Comparison of ENCODE assay signal across 8 cellular contexts in genomic region chr19:45443462-45444317, GRCh38. TPM values are rescaled to one million over a fixed set of nuclear protein-coding genes. Genes with fewer than 3 reads are reported as not detected.
DNase-seq lines count a peak whose midpoint lies in the region; ATAC-seq, FAIRE-seq and TF ChIP-seq lines count a peak whose summit lies in the region.

No MANE protein-coding gene starts in this region.

- peak overlapping the region; percentile 83 for H3K4me3 Mint-ChIP-seq in progenitor cell of endocrine pancreas (ENCODE audit: low read depth)

- H3K27ac Mint-ChIP-seq in progenitor cell of endocrine pancreas = peak overlapping the region; percentile 95

- H3K36me3 Mint-ChIP-seq in progenitor cell of endocrine pancreas (ENCODE audit: insufficient read depth) = no peaks in the 10 kb centered on the region

- H3K79me2 ChIP-seq in DOHH2 (ENCODE audit: control insufficient read depth, low read length) = no peaks in the 10 kb centered on the region
- H3K79me2 ChIP-seq in SK-N-SH (ENCODE audit: insufficient read depth) = no peaks in the 10 kb centered on the region; the same call in 1 of the 2 replicates
- H3K79me2 ChIP-seq in GM12878 (ENCODE audit: control insufficient read depth, insufficient read depth, low read length) = no peaks in the 10 kb centered on the region

- H3K4me1 ChIP-seq in DOHH2 (ENCODE audit: control insufficient read depth, low read length) = peaks cover 49% of the 10 kb centered on the region
- H3K4me1 ChIP-seq in SK-N-SH (ENCODE audit: control insufficient read depth in 1 of 2, insufficient read depth in 2 of 2, low read depth in 1 of 2, low read length in 1 of 2) = peaks cover 5 to 16% of the 10 kb centered on the region in 2 experiments; a peak in 1 of 4 replicates
- H3K4me1 ChIP-seq in GM12878 (ENCODE audit: control insufficient read depth, insufficient read depth, low read length) = peaks cover 23% of the 10 kb centered on the region
- peaks cover 7% of the 10 kb centered on the region for H3K4me1 ChIP-seq in right cardiac atrium (ENCODE audit: control insufficient read depth, insufficient read depth, low read length)

- peak; percentile 94 for DNase-seq in HuH-7 (ENCODE audit: low spot score)
- peak; percentile 97 for DNase-seq in SK-N-SH
- no peak for DNase-seq in GM12878 (ENCODE audit: low read depth, low spot score)
- peak; percentile 98 to 99 (median 99) for DNase-seq in right cardiac atrium
- peak; percentile 89 for DNase-seq in progenitor cell of endocrine pancreas (ENCODE audit: low spot score, unreplicated experiment)

- H3K36me3 ChIP-seq in DOHH2 (ENCODE audit: control insufficient read depth, low read length) (no peaks in the 10 kb centered on the region), SK-N-SH (replicated peaks in 1 of 2; ENCODE audit: control insufficient read depth in 1 of 2, insufficient read depth in 2 of 2, low read length in 1 of 2) (no peaks in the 10 kb centered on the region), GM12878 (ENCODE audit: control insufficient read depth in 2 of 2, insufficient read depth in 2 of 2, low read length in 1 of 2) (no peaks in the 10 kb centered on the region)

- 3% methylated on average over 28 of the region's 49 CpGs for WGBS in SK-N-SH (ENCODE audit: low lambda C conversion rate)
- WGBS in GM12878 (ENCODE audit: insufficient coverage, insufficient replicate concordance, low lambda C conversion rate, missing lambda C conversion rate) = 1% methylated on average over 38 of the region's 49 CpGs
- under 1% methylated on average over 49 of the region's 49 CpGs for WGBS in right cardiac atrium

- ATAC-seq in GM12878 (peak; percentile 43), right cardiac atrium (peak; percentile 86 to 91), GM18861 (IDR thresholded peaks at IDR 0.05; ENCODE audit: unreplicated experiment) (no peak), GM19452 (IDR thresholded peaks at IDR 0.05; ENCODE audit: unreplicated experiment) (no peak)

- peaks cover 40% of the 10 kb centered on the region for H3F3A ChIP-seq in DOHH2 (ENCODE audit: control insufficient read depth, insufficient read depth)
- H3F3A ChIP-seq in SK-N-SH (replicated peaks; ENCODE audit: insufficient read depth) = peaks cover 32% of the 10 kb centered on the region

- peak; percentile 47 for FAIRE-seq in GM12878 (lab: Jason Lieb, UNC)

- no peak overlapping the region for H2AFZ ChIP-seq in SK-N-SH (ENCODE audit: low read depth)
- H2AFZ ChIP-seq in GM12878 (ENCODE audit: control insufficient read depth, low read depth, low read length) = peak overlapping the region; percentile 62

- SMC1A ChIA-PET in GM12878 (lab: Charles Lee; ENCODE audit: uncharacterized antibody, unreplicated experiment) = no interaction called here

- POLR2A ChIA-PET in SK-N-SH (lab: Yijun Ruan, JAX) = no interaction called here
- POLR2A ChIA-PET in GM12878 (lab: Charles Lee) = interaction anchor here (0.5 kb wide), 1 partner anchor 19 kb away, joined by 6 read pairs; no protein-coding TSS in a partner anchor

- no peaks in the 10 kb centered on the region for H4K20me1 ChIP-seq in DOHH2 (ENCODE audit: control insufficient read depth, insufficient read depth, low read depth, low read length)
- no peaks in the 10 kb centered on the region for H4K20me1 ChIP-seq in SK-N-SH (ENCODE audit: insufficient read depth)
- H4K20me1 ChIP-seq in GM12878 (ENCODE audit: control insufficient read depth, insufficient read depth) = no peaks in the 10 kb centered on the region

- H3K4me2 ChIP-seq in DOHH2 (ENCODE audit: low read length) (peak overlapping the region; percentile 97), SK-N-SH (peak overlapping the region; percentile 79), GM12878 (ENCODE audit: control insufficient read depth, insufficient read depth) (peak overlapping the region; percentile 64)

- TF ChIP-seq EP300 in SK-N-SH (IDR thresholded peaks at IDR 0.05; ENCODE audit: borderline replicate concordance in 1 of 2, low read depth in 1 of 2, low read length in 1 of 2) = no peak
- TF ChIP-seq EP300 in GM12878 (IDR thresholded peaks at IDR 0.05; ENCODE audit: borderline replicate concordance in 1 of 2, control insufficient read depth in 1 of 2, low read depth in 2 of 2, low read length in 2 of 2) = no peak

- TF ChIP-seq CTCF in DOHH2 (IDR thresholded peaks at IDR 0.05; ENCODE audit: low read depth, low read length, poor library complexity, severe bottlenecking) (no peak), SK-N-SH (IDR thresholded peaks at IDR 0.05) (no peak), GM12878 (IDR thresholded peaks at IDR 0.05 in 2 of 3, conservative IDR thresholded peaks at IDR 0.05 in 1 of 3; ENCODE audit: control insufficient read depth in 2 of 3, extremely low read depth in 1 of 3, insufficient read depth in 1 of 3, low read depth in 3 of 3, low read length in 3 of 3) (no peak), progenitor cell of endocrine pancreas (IDR thresholded peaks at IDR 0.05; ENCODE audit: unreplicated experiment) (no peak)

- intact Hi-C loops in GM12878 (cut with micrococcal nuclease; ENCODE audit: unreplicated experiment) (loop anchor here (5.0 kb wide), 1 partner anchor 199 kb away; no protein-coding TSS in a partner anchor), right cardiac atrium (cut with DNase I) (no loop called here)

- CTCF ChIA-PET in SK-N-SH (lab: Yijun Ruan, JAX) (interaction anchor here (1.6 to 15.0 kb wide), 2 partner anchors 15 to 30 kb away, joined by 3 to 870 read pairs; partner anchors contain the start of gene FOSB), GM12878 (lab: Yijun Ruan, JAX) (interaction anchor here (6.6 kb wide), 1 partner anchor 34 kb away, joined by 385 read pairs; no protein-coding TSS in a partner anchor)

- no peaks in the 10 kb centered on the region for H3K9me3 Mint-ChIP-seq in progenitor cell of endocrine pancreas (ENCODE audit: low read depth)

- TF ChIP-seq POLR2A in GM12878 (IDR thresholded peaks at IDR 0.05; ENCODE audit: low read depth, low read length) = no peak

- H3K27ac ChIP-seq in DOHH2 (ENCODE audit: low read depth, low read length) (0 out of 2 replicates have a peak overlapping the region, but pooled peaks have one; percentile 7), SK-N-SH (ENCODE audit: low read depth in 2 of 2, low read length in 1 of 2) (peak overlapping the region; percentile 70 to 96), GM12878 (ENCODE audit: control insufficient read depth, insufficient read depth) (peak overlapping the region; percentile 67), right cardiac atrium (ENCODE audit: low read length) (peak overlapping the region; percentile 95)

- BruUV-seq in GM12878 (replicated peaks; lab: Mats Ljungman, UMichigan) = no TSS peak

- H3K4me1 Mint-ChIP-seq in progenitor cell of endocrine pancreas (ENCODE audit: low read depth) = peaks cover 18% of the 10 kb centered on the region

- H3K27me3 ChIP-seq in DOHH2 (ENCODE audit: control insufficient read depth, low read length) = no peaks in the 10 kb centered on the region
- H3K27me3 ChIP-seq in SK-N-SH (ENCODE audit: insufficient read depth) = no peaks in the 10 kb centered on the region
- H3K27me3 ChIP-seq in GM12878 (replicated peaks in 1 of 2; ENCODE audit: control insufficient read depth in 2 of 2, insufficient read depth in 2 of 2, low read length in 1 of 2) = no peaks in the 10 kb centered on the region
- H3K27me3 ChIP-seq in right cardiac atrium (ENCODE audit: control insufficient read depth, insufficient read depth) = no peaks in the 10 kb centered on the region

- RAD21 ChIA-PET in GM12878 (lab: Charles Lee; ENCODE audit: unreplicated experiment) = interaction anchor here (0.7 kb wide), 1 partner anchor 198 kb away, joined by 3 read pairs; no protein-coding TSS in a partner anchor

- H3K9ac ChIP-seq in SK-N-SH = peak overlapping the region; percentile 83
- peak overlapping the region; percentile 36; the same call in 1 of the 2 replicates for H3K9ac ChIP-seq in GM12878 (ENCODE audit: control insufficient read depth, insufficient read depth, low read length)

- no peaks in the 10 kb centered on the region for H3K9me2 ChIP-seq in DOHH2 (replicated peaks; ENCODE audit: control insufficient read depth, low read length)
- no peaks in the 10 kb centered on the region for H3K9me2 ChIP-seq in SK-N-SH

- TF ChIP-seq RAD21 in SK-N-SH (IDR thresholded peaks at IDR 0.05; ENCODE audit: low read length) (no peak), GM12878 (IDR thresholded peaks at IDR 0.05; ENCODE audit: insufficient read depth, low read depth, low read length) (no peak)

- in situ Hi-C loops in GM12878 (cut with MboI) = loop anchor here (5.0 kb wide), 1 partner anchor 34 kb away; no protein-coding TSS in a partner anchor

- peak overlapping the region; percentile 79 for H3K4me3 ChIP-seq in DOHH2 (ENCODE audit: low read length)
- peak overlapping the region; percentile 54 to 60 for H3K4me3 ChIP-seq in SK-N-SH (ENCODE audit: low read depth in 2 of 2, low read length in 1 of 2)
- H3K4me3 ChIP-seq in GM12878 = peak overlapping the region; percentile 73
- H3K4me3 ChIP-seq in right cardiac atrium (ENCODE audit: low read length) = peak overlapping the region; percentile 55

- H3K27me3 Mint-ChIP-seq in progenitor cell of endocrine pancreas = no peaks in the 10 kb centered on the region

- H3K9me3 ChIP-seq in DOHH2 (ENCODE audit: control insufficient read depth, insufficient read depth, low read length) (no peaks in the 10 kb centered on the region), SK-N-SH (no peaks in the 10 kb centered on the region), GM12878 (replicated peaks; ENCODE audit: control insufficient read depth, insufficient read depth, low read length) (no peaks in the 10 kb centered on the region), right cardiac atrium (ENCODE audit: control insufficient read depth, low read length) (no peaks in the 10 kb centered on the region)

RNA-seq across cellular contexts. Expression of gene ERCC1, which starts 20.0 kb away (rescaled TPM):
- polyA plus RNA-seq in SK-N-SH (2012; rRNA removed) (93.1 and 95.3 TPM in 2 replicates), GM12878 (2011; rRNA removed) (36.8 and 65.0 TPM in 2 replicates), GM12878 (2014; fragmentation: Illumina TruSeq; extraction: Trizol) (23.1 and 52.0 TPM in 2 replicates), GM12878 (2014; fragmentation: Nextera tagmentation; extraction: Ambion mirVana) (10 to 100 TPM; 14.7 to 36.8 TPM), GM12878 (2014; rRNA removed) (104 and 113 TPM in 2 replicates), GM12878 (2016; fragmentation: Nextera tagmentation; extraction: Ambion mirVana) (10 to 100 TPM; 54.2 to 66.8 TPM), right cardiac atrium (139 TPM)
- polyA plus RNA-seq in SK-N-SH (2012; cell fraction: cytosol; rRNA removed) = 45.3 and 58.8 TPM in 2 replicates
- 199 and 204 TPM in 2 replicates for polyA plus RNA-seq in SK-N-SH (2012; cell fraction: nucleus; rRNA removed)
- total RNA-seq in GM12878 (2013; cell fraction: nucleolus; rRNA removed) = 59.3 and 59.4 TPM in 2 replicates
- total RNA-seq in GM12878 (2014; rRNA removed) (74.7 and 82.6 TPM in 2 replicates), GM12878 (2014; rRNA removed; fragmentation: Illumina TruSeq; extraction: Trizol) (45.4 and 57.2 TPM in 2 replicates), GM12878 (2021) (70.1 and 75.3 TPM in 2 replicates), right cardiac atrium (100 to 1,000 TPM; 133 to 143 (median 139) TPM), progenitor cell of endocrine pancreas (58.5 and 64.8 TPM in 2 replicates)
- 161 TPM for polyA plus RNA-seq in GM12878 (2011; ENCODE audit: low read depth)
- polyA plus RNA-seq in GM12878 (2011; cell fraction: cytosol; rRNA removed) = 105 and 127 TPM in 2 replicates
- 101 and 105 TPM in 2 replicates for polyA plus RNA-seq in GM12878 (2011; cell fraction: nucleus; rRNA removed)
- 49.9 and 53.1 TPM in 2 replicates for polyA plus RNA-seq in GM12878 (2012)
- polyA minus RNA-seq in GM12878 (2011; rRNA and poly(A)+ RNA removed) = 51.6 and 101 TPM in 2 replicates
- 45.3 and 49.4 TPM in 2 replicates for polyA minus RNA-seq in GM12878 (2011; cell fraction: cytosol; rRNA and poly(A)+ RNA removed)
- polyA minus RNA-seq in GM12878 (2011; cell fraction: nucleus; rRNA and poly(A)+ RNA removed) = 28.0 and 31.4 TPM in 2 replicates

RNA-seq across cellular contexts. Expression of gene FOSB, which starts 24.1 kb away (rescaled TPM):
- polyA plus RNA-seq in SK-N-SH (2012; rRNA removed) = 38.4 and 78.2 TPM in 2 replicates
- polyA plus RNA-seq in SK-N-SH (2012; cell fraction: cytosol; rRNA removed) = 19.6 and 23.8 TPM in 2 replicates
- 377 and 391 TPM in 2 replicates for polyA plus RNA-seq in SK-N-SH (2012; cell fraction: nucleus; rRNA removed)
- 2.5 and 2.8 TPM in 2 replicates for total RNA-seq in GM12878 (2013; cell fraction: nucleolus; rRNA removed)
- 0.11 and 0.44 TPM in 2 replicates for total RNA-seq in GM12878 (2014; rRNA removed)
- 0.14 and 0.31 TPM in 2 replicates for total RNA-seq in GM12878 (2014; rRNA removed; fragmentation: Illumina TruSeq; extraction: Trizol)
- total RNA-seq in GM12878 (2021) = 0.56 and 0.69 TPM in 2 replicates
- 0.52 TPM for polyA plus RNA-seq in GM12878 (2011; ENCODE audit: low read depth)
- 0.13 and 0.20 TPM in 2 replicates for polyA plus RNA-seq in GM12878 (2011; rRNA removed)
- polyA plus RNA-seq in GM12878 (2011; cell fraction: cytosol; rRNA removed) = 0.25 and 0.34 TPM in 2 replicates
- polyA plus RNA-seq in GM12878 (2011; cell fraction: nucleus; rRNA removed) = 1.6 and 1.8 TPM in 2 replicates
- 0.83 and 1.1 TPM in 2 replicates for polyA plus RNA-seq in GM12878 (2012)
- 0.28 and 0.35 TPM in 2 replicates for polyA plus RNA-seq in GM12878 (2014; fragmentation: Illumina TruSeq; extraction: Trizol)
- under 1 TPM; 0.06 to 0.07 TPM for polyA plus RNA-seq in GM12878 (2014; fragmentation: Nextera tagmentation; extraction: Ambion mirVana)
- polyA plus RNA-seq in GM12878 (2014; rRNA removed) = 0.24 and 0.34 TPM in 2 replicates
- under 1 TPM; 0.29 to 0.45 TPM for polyA plus RNA-seq in GM12878 (2016; fragmentation: Nextera tagmentation; extraction: Ambion mirVana)
- 1.8 and 2.5 TPM in 2 replicates for polyA minus RNA-seq in GM12878 (2011; rRNA and poly(A)+ RNA removed)
- polyA minus RNA-seq in GM12878 (2011; cell fraction: cytosol; rRNA and poly(A)+ RNA removed) = not detected in 2 replicates
- 3.9 and 7.5 TPM in 2 replicates for polyA minus RNA-seq in GM12878 (2011; cell fraction: nucleus; rRNA and poly(A)+ RNA removed)
- 10 to 100 TPM in 1 of 4 donors, 1 to 10 TPM in 3; 1.6 to 16.3 (median 6.1) TPM for total RNA-seq in right cardiac atrium
- polyA plus RNA-seq in right cardiac atrium = 57.8 TPM
- 5.3 and 7.3 TPM in 2 replicates for total RNA-seq in progenitor cell of endocrine pancreas

RNA-seq across cellular contexts. Expression of gene POLR1G, which starts 37.2 kb away (rescaled TPM):
- polyA plus RNA-seq in SK-N-SH (2012; rRNA removed) = 11.0 and 11.9 TPM in 2 replicates
- polyA plus RNA-seq in SK-N-SH (2012; cell fraction: cytosol; rRNA removed) = 11.6 and 11.8 TPM in 2 replicates
- 5.4 and 6.2 TPM in 2 replicates for polyA plus RNA-seq in SK-N-SH (2012; cell fraction: nucleus; rRNA removed)
- total RNA-seq in GM12878 (2013; cell fraction: nucleolus; rRNA removed) = 2.6 and 3.9 TPM in 2 replicates
- 18.4 and 30.9 TPM in 2 replicates for total RNA-seq in GM12878 (2014; rRNA removed)
- 19.5 and 23.2 TPM in 2 replicates for total RNA-seq in GM12878 (2014; rRNA removed; fragmentation: Illumina TruSeq; extraction: Trizol)
- total RNA-seq in GM12878 (2021) = 18.8 TPM in 2 replicates
- polyA plus RNA-seq in GM12878 (2011; ENCODE audit: low read depth) = 1.3 TPM
- polyA plus RNA-seq in GM12878 (2011; rRNA removed) = 3.1 and 5.0 TPM in 2 replicates
- 5.4 and 6.9 TPM in 2 replicates for polyA plus RNA-seq in GM12878 (2011; cell fraction: cytosol; rRNA removed)
- polyA plus RNA-seq in GM12878 (2011; cell fraction: nucleus; rRNA removed) = 2.1 and 4.8 TPM in 2 replicates
- 3.3 and 4.2 TPM in 2 replicates for polyA plus RNA-seq in GM12878 (2012)
- polyA plus RNA-seq in GM12878 (2014; fragmentation: Illumina TruSeq; extraction: Trizol) = 13.3 and 22.1 TPM in 2 replicates
- polyA plus RNA-seq in GM12878 (2014; fragmentation: Nextera tagmentation; extraction: Ambion mirVana) = 1 to 10 TPM; 2.0 to 5.4 TPM
- 17.4 and 24.4 TPM in 2 replicates for polyA plus RNA-seq in GM12878 (2014; rRNA removed)
- polyA plus RNA-seq in GM12878 (2016; fragmentation: Nextera tagmentation; extraction: Ambion mirVana) = 10 to 100 TPM; 23.2 to 24.3 TPM
- polyA minus RNA-seq in GM12878 (2011; rRNA and poly(A)+ RNA removed) = 2.6 and 3.6 TPM in 2 replicates
- polyA minus RNA-seq in GM12878 (2011; cell fraction: cytosol; rRNA and poly(A)+ RNA removed) = 4.0 and 6.8 TPM in 2 replicates
- polyA minus RNA-seq in GM12878 (2011; cell fraction: nucleus; rRNA and poly(A)+ RNA removed) = 1.3 and 3.3 TPM in 2 replicates
- 1 to 10 TPM; 4.0 to 6.3 (median 5.0) TPM for total RNA-seq in right cardiac atrium
- polyA plus RNA-seq in right cardiac atrium = 4.0 TPM
- total RNA-seq in progenitor cell of endocrine pancreas = 7.4 and 8.9 TPM in 2 replicates

RNA-seq across cellular contexts. Expression of gene PPP1R13L, which starts 38.8 kb away (rescaled TPM):
- polyA plus RNA-seq in SK-N-SH (2012; rRNA removed) (11.6 and 18.0 TPM in 2 replicates), GM12878 (2011; rRNA removed) (2.3 and 2.4 TPM in 2 replicates), GM12878 (2014; fragmentation: Illumina TruSeq; extraction: Trizol) (3.0 and 3.3 TPM in 2 replicates), GM12878 (2014; fragmentation: Nextera tagmentation; extraction: Ambion mirVana) (1 to 10 TPM in 1 of 2 experiments, under 1 TPM in 1; 0.40 to 1.9 TPM), GM12878 (2014; rRNA removed) (4.4 and 4.7 TPM in 2 replicates), GM12878 (2016; fragmentation: Nextera tagmentation; extraction: Ambion mirVana) (1 to 10 TPM; 2.4 to 2.6 TPM), right cardiac atrium (100 TPM)
- 9.2 and 15.9 TPM in 2 replicates for polyA plus RNA-seq in SK-N-SH (2012; cell fraction: cytosol; rRNA removed)
- 61.7 and 79.7 TPM in 2 replicates for polyA plus RNA-seq in SK-N-SH (2012; cell fraction: nucleus; rRNA removed)
- total RNA-seq in GM12878 (2013; cell fraction: nucleolus; rRNA removed) = 34.6 and 46.1 TPM in 2 replicates
- total RNA-seq in GM12878 (2014; rRNA removed) (1.8 and 2.5 TPM in 2 replicates), GM12878 (2014; rRNA removed; fragmentation: Illumina TruSeq; extraction: Trizol) (1.2 and 1.3 TPM in 2 replicates), GM12878 (2021) (10.0 and 11.0 TPM in 2 replicates), right cardiac atrium (100 to 1,000 TPM; 131 to 161 (median 150) TPM), progenitor cell of endocrine pancreas (24.2 and 27.2 TPM in 2 replicates)
- polyA plus RNA-seq in GM12878 (2011; ENCODE audit: low read depth) = 15.1 TPM
- 3.5 and 3.6 TPM in 2 replicates for polyA plus RNA-seq in GM12878 (2011; cell fraction: cytosol; rRNA removed)
- 15.1 and 17.8 TPM in 2 replicates for polyA plus RNA-seq in GM12878 (2011; cell fraction: nucleus; rRNA removed)
- 23.7 and 26.2 TPM in 2 replicates for polyA plus RNA-seq in GM12878 (2012)
- polyA minus RNA-seq in GM12878 (2011; rRNA and poly(A)+ RNA removed) = 2.3 and 4.3 TPM in 2 replicates
- 2.5 and 4.3 TPM in 2 replicates for polyA minus RNA-seq in GM12878 (2011; cell fraction: cytosol; rRNA and poly(A)+ RNA removed)
- polyA minus RNA-seq in GM12878 (2011; cell fraction: nucleus; rRNA and poly(A)+ RNA removed) = 3.1 and 4.4 TPM in 2 replicates

RNA-seq across cellular contexts. Expression of gene RTN2, which starts 53.2 kb away (rescaled TPM):
- polyA plus RNA-seq in SK-N-SH (2012; rRNA removed) (6.8 and 7.0 TPM in 2 replicates), GM12878 (2011; rRNA removed) (1.1 and 2.6 TPM in 2 replicates), GM12878 (2014; fragmentation: Illumina TruSeq; extraction: Trizol) (5.5 and 5.9 TPM in 2 replicates), GM12878 (2014; fragmentation: Nextera tagmentation; extraction: Ambion mirVana) (under 1 TPM; 0.32 to 0.42 TPM), GM12878 (2014; rRNA removed) (10.3 and 11.0 TPM in 2 replicates), GM12878 (2016; fragmentation: Nextera tagmentation; extraction: Ambion mirVana) (1 to 10 TPM; 4.8 to 4.9 TPM), right cardiac atrium (20.2 TPM)
- 4.3 and 6.8 TPM in 2 replicates for polyA plus RNA-seq in SK-N-SH (2012; cell fraction: cytosol; rRNA removed)
- 8.6 and 11.9 TPM in 2 replicates for polyA plus RNA-seq in SK-N-SH (2012; cell fraction: nucleus; rRNA removed)
- total RNA-seq in GM12878 (2013; cell fraction: nucleolus; rRNA removed) = 6.8 and 7.8 TPM in 2 replicates
- total RNA-seq in GM12878 (2014; rRNA removed) (4.0 and 5.2 TPM in 2 replicates), GM12878 (2014; rRNA removed; fragmentation: Illumina TruSeq; extraction: Trizol) (3.4 and 4.2 TPM in 2 replicates), GM12878 (2021) (9.7 and 11.6 TPM in 2 replicates), right cardiac atrium (10 to 100 TPM; 18.7 to 26.4 (median 20.4) TPM), progenitor cell of endocrine pancreas (17.9 and 21.6 TPM in 2 replicates)
- 20.8 TPM for polyA plus RNA-seq in GM12878 (2011; ENCODE audit: low read depth)
- 4.2 and 4.4 TPM in 2 replicates for polyA plus RNA-seq in GM12878 (2011; cell fraction: cytosol; rRNA removed)
- polyA plus RNA-seq in GM12878 (2011; cell fraction: nucleus; rRNA removed) = 3.1 and 4.2 TPM in 2 replicates
- 18.2 and 18.6 TPM in 2 replicates for polyA plus RNA-seq in GM12878 (2012)
- 2.0 and 2.3 TPM in 2 replicates for polyA minus RNA-seq in GM12878 (2011; rRNA and poly(A)+ RNA removed)
- 1.7 and 1.8 TPM in 2 replicates for polyA minus RNA-seq in GM12878 (2011; cell fraction: cytosol; rRNA and poly(A)+ RNA removed)
- 1.8 and 2.8 TPM in 2 replicates for polyA minus RNA-seq in GM12878 (2011; cell fraction: nucleus; rRNA and poly(A)+ RNA removed)

Comparison
In these comparisons a context has a peak if more than half of its experiments do, and no peak if none do; other contexts are left out.
1. H3K27ac ChIP-seq: peak in every context shown above with its lines; median percentile 95 in right cardiac atrium; 83 in SK-N-SH; 67 in GM12878; 7 in DOHH2.
2. ATAC-seq: peak in GM12878 (single experiment) and right cardiac atrium (2 of 2); none in GM18861 (single experiment) and GM19452 (single experiment).
3. Peak in every context shown above with its lines, with median percentiles within 50 percentile points of each other: H3K4me2 ChIP-seq and H3K4me3 ChIP-seq.